In genomic region chr5:88727705-88728313, GRCh38 we compare ENCODE assay signal across 9 cellular contexts.
DNase-seq lines count a peak whose midpoint lies in the region; ATAC-seq and TF ChIP-seq lines count a peak whose summit lies in the region.
"Had no signal": no experiment of that assay in that cellular context is flagged by ENCODE, and none has a peak within 500 bp of the region (broad histone marks: within the 10 kb centered on the region; RNA-seq: fewer than 3 reads in every experiment).

No MANE protein-coding gene starts in this region.

- no peak for ATAC-seq in HG02610 (IDR thresholded peaks at IDR 0.05; ENCODE audit: unreplicated experiment)

- peak; percentile 56 for TF ChIP-seq CTCF in choroid plexus epithelial cell (conservative IDR thresholded peaks at IDR 0.05; ENCODE audit: low read depth, low read length)

- no peak overlapping the region for H3K4me3 ChIP-seq in choroid plexus epithelial cell (ENCODE audit: low read depth, low read length)
- H3K4me3 ChIP-seq: BLaER1 had no signal

- DNase-seq in NCI-H1105 treated with DMSO at 0.1 percent for 48 hours (lab: John Stamatoyannopoulos, UW) (peak; percentile 31), NCI-H1105 (lab: John Stamatoyannopoulos, UW) (no peak), NAMALWA (ENCODE audit: low spot score) (peak; percentile 60), choroid plexus epithelial cell (ENCODE audit: low read depth) (peak; percentile 57), pons (ENCODE audit: low spot score) (peak; percentile 38), mesenteric fat pad (ENCODE audit: low spot score) (no peak)
- DNase-seq in stimulated activated CD8-positive, alpha-beta memory T cell treated with anti-CD3 and anti-CD28 coated beads, Interleukin-4, amount 100 ng/mL, for 48 hours: no peak

Comparison
In these comparisons a context has a peak if more than half of its experiments do, and no peak if none do; other contexts are left out.
1. DNase-seq: peak in NCI-H1105 treated with DMSO at 0.1 percent for 48 hours (single experiment), NAMALWA (single experiment), choroid plexus epithelial cell (single experiment) and pons (single experiment); none in NCI-H1105 (single experiment), stimulated activated CD8-positive, alpha-beta memory T cell treated with anti-CD3 and anti-CD28 coated beads, Interleukin-4, amount 100 ng/mL, for 48 hours (single experiment) and mesenteric fat pad (single experiment).